Comparison of ENCODE assay signal across 16 cellular contexts in genomic region chr2:179614121-179614520, GRCh38.
"Had no signal": no experiment of that assay in that cellular context is flagged by ENCODE, and none has a peak within 500 bp of the region (broad histone marks: within the 10 kb centered on the region; RNA-seq: fewer than 3 reads in every experiment).

No MANE protein-coding gene starts in this region.

- H3K27me3 ChIP-seq: pancreas, sigmoid colon, upper lobe of right lung had no signal

- DNase-seq: activated CD4-positive, CD25-positive, alpha-beta regulatory T cell treated with anti-CD3 and anti-CD28 coated beads, Interleukin-2, amount 50 U/mL, for 72 hours; activated naive CD8-positive, alpha-beta T cell treated with anti-CD3 and anti-CD28 coated beads, Interleukin-2, amount 10 ng/mL, durations not matched to agents 7 days and 5 days; aorta; hypothalamus; kidney glomerular epithelial cell; pancreas; sigmoid colon; stimulated activated CD4-positive, alpha-beta T cell treated with anti-CD3 and anti-CD28 coated beads, Interleukin-12 subunit alpha, Interleukin-12 subunit beta, amount 100 ng/mL, for 4 hours; stimulated activated CD4-positive, alpha-beta T cell treated with anti-CD3 and anti-CD28 coated beads, Interleukin-2, amount 100 ng/mL, for 24 hours; T-helper 1 cell; T1000 had no signal

- H3K4me3 ChIP-seq: pancreas, sigmoid colon, thoracic aorta, upper lobe of right lung had no signal

- FAIRE-seq: colon, pancreas had no signal

- H3K36me3 Mint-ChIP-seq: activated naive CD8-positive, alpha-beta T cell treated with anti-CD3 and anti-CD28 coated beads, Interleukin-2, amount 10 ng/mL, durations not matched to agents 7 days and 5 days had no signal

- H3K4me1 Mint-ChIP-seq: activated naive CD8-positive, alpha-beta T cell treated with anti-CD3 and anti-CD28 coated beads, Interleukin-2, amount 10 ng/mL, durations not matched to agents 7 days and 5 days had no signal

- H3K9me3 Mint-ChIP-seq: activated naive CD8-positive, alpha-beta T cell treated with anti-CD3 and anti-CD28 coated beads, Interleukin-2, amount 10 ng/mL, durations not matched to agents 7 days and 5 days; activated T-helper 1 cell treated with anti-CD3 and anti-CD28 coated beads, Interleukin-12 subunit alpha, Interleukin-12 subunit beta, Interleukin-2, Interleukin-4 antibody, amounts not matched to agents 30 ng/mL and 10 ng/mL and 1 ng/mL, durations not matched to agents 14 hours and 24 hours and 36 hours had no signal

- H3K27ac ChIP-seq: pancreas, sigmoid colon, thoracic aorta, upper lobe of right lung had no signal

- H3K36me3 ChIP-seq: pancreas, sigmoid colon, thoracic aorta, upper lobe of right lung had no signal

- H3K4me3 Mint-ChIP-seq: activated naive CD8-positive, alpha-beta T cell treated with anti-CD3 and anti-CD28 coated beads, Interleukin-2, amount 10 ng/mL, durations not matched to agents 7 days and 5 days; activated T-helper 1 cell treated with anti-CD3 and anti-CD28 coated beads, Interleukin-12 subunit alpha, Interleukin-12 subunit beta, Interleukin-2, Interleukin-4 antibody, amounts not matched to agents 30 ng/mL and 10 ng/mL and 1 ng/mL, durations not matched to agents 14 hours and 24 hours and 36 hours; neural crest cell had no signal

- H3K9me3 ChIP-seq: pancreas, sigmoid colon, thoracic aorta, upper lobe of right lung had no signal

- H3K27ac Mint-ChIP-seq: activated naive CD8-positive, alpha-beta T cell treated with anti-CD3 and anti-CD28 coated beads, Interleukin-2, amount 10 ng/mL, durations not matched to agents 7 days and 5 days; activated T-helper 1 cell treated with anti-CD3 and anti-CD28 coated beads, Interleukin-12 subunit alpha, Interleukin-12 subunit beta, Interleukin-2, Interleukin-4 antibody, amounts not matched to agents 30 ng/mL and 10 ng/mL and 1 ng/mL, durations not matched to agents 14 hours and 24 hours and 36 hours had no signal

- H3K27me3 Mint-ChIP-seq: activated naive CD8-positive, alpha-beta T cell treated with anti-CD3 and anti-CD28 coated beads, Interleukin-2, amount 10 ng/mL, durations not matched to agents 7 days and 5 days had no signal
